ENCODE assay signal across 1 cellular context in genomic region chr9:15584383-15584782, GRCh38.
TF ChIP-seq lines count a peak whose summit lies in the region.

No MANE protein-coding gene starts in this region.

TF ChIP-seq in H1, 55 proteins besides CTCF, POLR2A, EP300 and RAD21:
- no peak for TF ChIP-seq SAP30 (IDR thresholded peaks at IDR 0.05; ENCODE audit: insufficient read depth, insufficient replicate concordance, low read length)
- TF ChIP-seq CTBP2 (IDR thresholded peaks at IDR 0.05; ENCODE audit: borderline replicate concordance, insufficient read depth, insufficient read length, low read length): no peak
- TF ChIP-seq POLR2AphosphoS5 (IDR thresholded peaks at IDR 0.05; ENCODE audit: low read depth, low read length): no peak
- TF ChIP-seq TEAD4 (IDR thresholded peaks at IDR 0.05; ENCODE audit: low read depth, low read length): no peak
- no peak for TF ChIP-seq GTF2F1 (IDR thresholded peaks at IDR 0.05; ENCODE audit: borderline replicate concordance, low read depth, low read length)
- no peak for TF ChIP-seq EGR1 (IDR thresholded peaks at IDR 0.05; ENCODE audit: borderline replicate concordance, low read depth, low read length)
- TF ChIP-seq BCL11A (IDR thresholded peaks at IDR 0.05; ENCODE audit: low read depth in 2 of 2, low read length in 2 of 2): no peak
- TF ChIP-seq CBX8 (IDR thresholded peaks at IDR 0.05; ENCODE audit: borderline replicate concordance, low read depth, low read length): no peak
- no peak for TF ChIP-seq MAFK (IDR thresholded peaks at IDR 0.05; ENCODE audit: low read depth, low read length)
- TF ChIP-seq E2F6 (IDR thresholded peaks at IDR 0.05): no peak
- TF ChIP-seq BACH1 (IDR thresholded peaks at IDR 0.05; ENCODE audit: low read length): no peak
- TF ChIP-seq SP4 (IDR thresholded peaks at IDR 0.05; ENCODE audit: low read length): no peak
- TF ChIP-seq SP1 (IDR thresholded peaks at IDR 0.05; ENCODE audit: low read depth, low read length): no peak
- TF ChIP-seq NRF1 (IDR thresholded peaks at IDR 0.05; ENCODE audit: low read depth, low read length): no peak
